8 cellular contexts compared by ENCODE assay signal in the genomic region with DNA sequence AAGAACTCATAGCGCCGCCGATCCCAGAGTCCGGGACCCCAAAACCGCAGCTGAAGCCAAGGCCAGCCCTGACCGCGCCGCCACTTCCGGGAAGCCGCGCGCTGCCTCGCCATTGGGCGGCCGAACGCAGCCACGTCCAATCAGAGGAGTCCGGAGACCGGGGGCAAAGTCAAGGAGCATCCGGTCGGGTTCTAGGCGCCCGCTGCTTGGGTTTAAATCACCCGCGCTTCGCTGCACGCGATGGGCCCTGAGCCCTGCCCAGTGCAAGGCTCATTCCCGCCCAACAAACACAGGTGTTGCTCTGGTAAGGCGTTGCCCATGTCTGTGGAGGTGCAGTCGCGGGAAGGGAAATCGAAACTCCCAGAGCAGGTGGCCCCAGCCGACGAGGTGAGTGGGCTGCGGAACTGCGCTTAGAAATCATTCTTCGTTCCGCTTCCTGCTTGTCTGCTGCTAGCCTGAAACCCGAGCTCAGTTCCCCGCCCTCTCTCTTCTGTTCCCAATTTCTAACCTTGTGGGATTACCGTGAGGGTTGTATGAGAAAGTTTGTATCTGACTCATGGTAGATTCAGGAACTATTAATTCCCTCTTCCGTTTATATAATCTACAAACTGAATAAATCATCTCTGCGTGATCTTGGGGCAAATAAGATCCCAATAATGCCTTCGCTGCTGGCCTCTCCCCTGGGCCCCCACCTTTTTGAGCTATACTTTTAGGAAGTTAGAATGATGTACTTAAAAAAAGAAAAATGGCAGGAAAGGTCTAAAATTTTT. TPM values are rescaled to one million over a fixed set of nuclear protein-coding genes. Genes with fewer than 3 reads are reported as not detected.
DNase-seq lines count a peak whose midpoint lies in the region; ATAC-seq, FAIRE-seq and TF ChIP-seq lines count a peak whose summit lies in the region.

TSS of gene DCLRE1C (minus strand) at position 96 of the 770 bp plus-strand sequence. CDS start at position 10, 86 bp downstream.

- TF ChIP-seq CTCF in WI38 (IDR thresholded peaks at IDR 0.05; ENCODE audit: low read depth, low read length) (no peak), mammary epithelial cell (conservative IDR thresholded peaks at IDR 0.05 in 1 of 2, IDR thresholded peaks at IDR 0.05 in 1 of 2; ENCODE audit: extremely low read depth in 1 of 2, insufficient read depth in 1 of 2, low read depth in 1 of 2, low read length in 2 of 2) (no peak)

- peak; percentile 65 for TF ChIP-seq POLR2A in GM18951 (IDR thresholded peaks at IDR 0.05; ENCODE audit: extremely low read depth, insufficient read depth, insufficient read length)

- DNase-seq in AG08396 (ENCODE audit: low spot score): peak; percentile 95
- DNase-seq in NCI-H2227 treated with DMSO at 0.1 percent for 48 hours (lab: John Stamatoyannopoulos, UW): peak; percentile 82
- DNase-seq in mammary epithelial cell: peak; percentile 96
- DNase-seq in iPS-NIHi7 (ENCODE audit: extremely low spot score): peak; percentile 93
- DNase-seq in small intestine: peak; percentile 99

- H3K79me2 ChIP-seq in mammary epithelial cell (ENCODE audit: insufficient read depth, low read length): peaks cover 48% of the 10 kb centered on the region

- H3K4me1 ChIP-seq in mammary epithelial cell (ENCODE audit: insufficient read depth, low read length) (peaks cover 16% of the 10 kb centered on the region), small intestine (ENCODE audit: control insufficient read depth in 2 of 2, insufficient read depth in 1 of 2, low read depth in 1 of 2, low read length in 1 of 2) (peaks cover 1 to 9% of the 10 kb centered on the region in 2 donors)

- peak; percentile 80 for ATAC-seq in HG03175 (IDR thresholded peaks at IDR 0.05; ENCODE audit: unreplicated experiment)

- peak within 1 kb of the TSS; percentile 83 for H3K9ac ChIP-seq in mammary epithelial cell (ENCODE audit: insufficient read depth, low read length)

- 4% methylated on average over 17 of the region's 45 CpGs for WGBS in mammary epithelial cell (ENCODE audit: low coverage, missing lambda C conversion rate)
- 0% methylated on average over 45 of the region's 45 CpGs for WGBS in small intestine, 3 donors

- H3K4me2 ChIP-seq in mammary epithelial cell (ENCODE audit: insufficient read depth, low read depth, low read length): peak within 1 kb of the TSS; percentile 88

- no peak for FAIRE-seq in small intestine (lab: Jason Lieb, UNC)

- H3K36me3 ChIP-seq in mammary epithelial cell (ENCODE audit: insufficient read depth, low read length) (no peaks in the 10 kb centered on the region), small intestine (ENCODE audit: control insufficient read depth in 2 of 2, insufficient read depth in 2 of 2, low read length in 2 of 2) (no peaks in the 10 kb centered on the region)

- intact Hi-C loops in mammary epithelial cell (cut with micrococcal nuclease): loop anchor here (1.0 kb wide), 1 partner anchor 143 kb away; the partner anchor contains the start of gene RPP38

- H4K20me1 ChIP-seq in mammary epithelial cell (ENCODE audit: insufficient read depth, low read length): no peaks in the 10 kb centered on the region

- CTCF ChIA-PET in mammary epithelial cell (lab: Charles Lee; ENCODE audit: low non-redundant PET): interaction anchor here (0.6 kb wide), 1 partner anchor 46 kb away, joined by 4 read pairs; no protein-coding TSS in a partner anchor

- H3K9me3 ChIP-seq in mammary epithelial cell (replicated peaks; ENCODE audit: insufficient read depth, low read length) (no peaks in the 10 kb centered on the region), small intestine (ENCODE audit: control insufficient read depth, low read depth) (no peaks in the 10 kb centered on the region)

- H3K27me3 ChIP-seq in mammary epithelial cell (ENCODE audit: insufficient read depth, low read length) (no peaks in the 10 kb centered on the region), small intestine (ENCODE audit: control insufficient read depth in 2 of 2, insufficient read depth in 2 of 2, low read length in 2 of 2) (no peaks in the 10 kb centered on the region)

- in situ Hi-C loops in GM18951 (cut with MboI; ENCODE audit: low sequenced_read_pairs, unreplicated experiment): no loop called here
- in situ Hi-C loops in mammary epithelial cell (cut with MboI; ENCODE audit: low sequenced_read_pairs in 2 of 2): no loop called here

- H3K4me3 ChIP-seq in WI38 (ENCODE audit: low read depth, low read length) (peak within 1 kb of the TSS; percentile 83), mammary epithelial cell (replicated peaks in 1 of 3; ENCODE audit: insufficient read depth in 1 of 3, low read depth in 2 of 3, low read length in 3 of 3) (peak within 1 kb of the TSS; percentile 63 to 83 (median 70)), small intestine (ENCODE audit: low read depth in 1 of 2, low read length in 2 of 2) (peak within 1 kb of the TSS; percentile 59 to 77)

- H3K27ac ChIP-seq in mammary epithelial cell (ENCODE audit: insufficient read depth, low read depth, low read length) (peak within 1 kb of the TSS; percentile 86), small intestine (ENCODE audit: low read depth in 1 of 2, low read length in 1 of 2) (peak within 1 kb of the TSS; percentile 62 to 95)

- TSS peak; percentile 91 for BruUV-seq in mammary epithelial cell (replicated peaks; lab: Mats Ljungman, UMichigan)

- peak within 1 kb of the TSS; percentile 95 for H2AFZ ChIP-seq in mammary epithelial cell (ENCODE audit: low read depth, low read length)

- dilution Hi-C loops in mammary epithelial cell (cut with HindIII; ENCODE audit: low sequenced_read_pairs): no loop called here

RNA-seq across cellular contexts. Expression of gene DCLRE1C, which starts in this region (rescaled TPM):
- 1 to 10 TPM; 8.8 to 9.6 TPM for total RNA-seq in mammary epithelial cell
- 4.2 TPM for polyA plus RNA-seq in mammary epithelial cell
- polyA minus RNA-seq in mammary epithelial cell: 4.3 TPM
- 1 to 10 TPM; 3.8 to 6.2 (median 4.7) TPM for polyA plus RNA-seq in small intestine

Comparison
In these comparisons a context has a peak if more than half of its experiments do, and no peak if none do; other contexts are left out.
1. Peak in every context shown above with its lines: DNase-seq, ATAC-seq, H3K4me3 ChIP-seq and H3K27ac ChIP-seq.